Comparison of ENCODE assay signal across 21 cellular contexts in genomic region chr6:134238006-134238405, GRCh38.
DNase-seq lines count a peak whose midpoint lies in the region; ATAC-seq, FAIRE-seq and TF ChIP-seq lines count a peak whose summit lies in the region.
"Had no signal": no experiment of that assay in that cellular context is flagged by ENCODE, and none has a peak within 500 bp of the region (broad histone marks: within the 10 kb centered on the region; RNA-seq: fewer than 3 reads in every experiment).

No MANE protein-coding gene starts in this region.

- H3K4me3 ChIP-seq in HepG2 (replicated peaks in 1 of 3; ENCODE audit: insufficient read depth in 1 of 3, low read depth in 2 of 3, low read length in 3 of 3) (no peak overlapping the region), right lobe of liver (no peak overlapping the region), prostate gland (no peak overlapping the region), gastroesophageal sphincter (no peak overlapping the region)
- H3K4me3 ChIP-seq: K562 had no signal

- no peak overlapping the region for H2AFZ ChIP-seq in HepG2 (ENCODE audit: low read length)

- H3K27ac Mint-ChIP-seq in activated CD4-positive, alpha-beta T cell treated with anti-CD3 and anti-CD28 coated beads, Interleukin-2, amount 10 ng/mL, durations not matched to agents 24 days and 14 days: peak overlapping the region; percentile 32
- no peak overlapping the region for H3K27ac Mint-ChIP-seq in activated CD4-positive, alpha-beta T cell treated with anti-CD3 and anti-CD28 coated beads, Interleukin-2, amount 10 ng/mL, durations not matched to agents 7 days and 5 days
- H3K27ac Mint-ChIP-seq in activated naive CD8-positive, alpha-beta T cell treated with anti-CD3 and anti-CD28 coated beads for 36 hours: peak overlapping the region; percentile 98
- H3K27ac Mint-ChIP-seq: CD4-positive, alpha-beta T cell had no signal

- H3K4me1 ChIP-seq in HepG2 (ENCODE audit: insufficient read depth, low read length): peaks cover 28% of the 10 kb centered on the region
- no peaks in the 10 kb centered on the region for H3K4me1 ChIP-seq in right lobe of liver
- H3K4me1 ChIP-seq in prostate gland (replicated peaks): no peaks in the 10 kb centered on the region
- H3K4me1 ChIP-seq in gastroesophageal sphincter: no peaks in the 10 kb centered on the region

- H3K4me3 Mint-ChIP-seq in activated CD4-positive, alpha-beta T cell treated with anti-CD3 and anti-CD28 coated beads, Interleukin-2, amount 10 ng/mL, durations not matched to agents 24 days and 14 days: no peak overlapping the region
- no peak overlapping the region for H3K4me3 Mint-ChIP-seq in activated CD4-positive, alpha-beta T cell treated with anti-CD3 and anti-CD28 coated beads, Interleukin-2, amount 10 ng/mL, durations not matched to agents 7 days and 5 days
- no peak overlapping the region for H3K4me3 Mint-ChIP-seq in activated naive CD8-positive, alpha-beta T cell treated with anti-CD3 and anti-CD28 coated beads for 36 hours
- H3K4me3 Mint-ChIP-seq: CD4-positive, alpha-beta T cell had no signal

- no peak overlapping the region for H3K27ac ChIP-seq in HepG2 (ENCODE audit: extremely low read length, insufficient read depth, low read length)
- H3K27ac ChIP-seq in right lobe of liver: no peak overlapping the region
- H3K27ac ChIP-seq in prostate gland: no peak overlapping the region
- H3K27ac ChIP-seq in gastroesophageal sphincter: no peak overlapping the region

- no peak for TF ChIP-seq RAD21 in HepG2 (CRISPR knock-in tag; IDR thresholded peaks at IDR 0.05)

- no peak for TF ChIP-seq POLR2A in HepG2 (IDR thresholded peaks at IDR 0.05; ENCODE audit: insufficient read depth in 1 of 2, low read depth in 2 of 2, low read length in 2 of 2)
- TF ChIP-seq POLR2A in right lobe of liver (IDR thresholded peaks at IDR 0.05): no peak
- TF ChIP-seq POLR2A in prostate gland (IDR thresholded peaks at IDR 0.05): no peak
- TF ChIP-seq POLR2A in gastroesophageal sphincter (IDR thresholded peaks at IDR 0.05): no peak

- H3K36me3 ChIP-seq in HepG2 (replicated peaks in 1 of 2; ENCODE audit: control insufficient read depth in 1 of 2, insufficient read depth in 2 of 2, low read length in 2 of 2): no peaks in the 10 kb centered on the region
- H3K36me3 ChIP-seq in right lobe of liver: no peaks in the 10 kb centered on the region
- H3K36me3 ChIP-seq in prostate gland: no peaks in the 10 kb centered on the region
- no peaks in the 10 kb centered on the region for H3K36me3 ChIP-seq in gastroesophageal sphincter

- no peaks in the 10 kb centered on the region for H3K79me2 ChIP-seq in HepG2 (ENCODE audit: insufficient read depth, low read length)

- intact Hi-C loops in activated CD4-positive, alpha-beta T cell treated with anti-CD3 and anti-CD28 coated beads, Interleukin-2, amount 10 ng/mL, durations not matched to agents 24 days and 14 days (cut with micrococcal nuclease): loop anchor here (5.0 kb wide), 1 partner anchor 114 kb away; no protein-coding TSS in a partner anchor
- intact Hi-C loops in HepG2 (cut with micrococcal nuclease; ENCODE audit: unreplicated experiment) (no loop called here), right lobe of liver (cut with DNase I) (no loop called here), prostate gland (cut with DNase I) (no loop called here)

- TF ChIP-seq CTCF in HepG2 (CRISPR knock-in tag; IDR thresholded peaks at IDR 0.05) (no peak), right lobe of liver (IDR thresholded peaks at IDR 0.05) (no peak), prostate gland (IDR thresholded peaks at IDR 0.05) (no peak), gastroesophageal sphincter (IDR thresholded peaks at IDR 0.05) (no peak)

- no peak for DNase-seq in activated CD4-positive, alpha-beta T cell treated with anti-CD3 and anti-CD28 coated beads, Interleukin-2, amount 10 ng/mL, durations not matched to agents 24 days and 14 days
- no peak for DNase-seq in activated CD4-positive, alpha-beta T cell treated with anti-CD3 and anti-CD28 coated beads, Interleukin-2, amount 10 ng/mL, durations not matched to agents 7 days and 5 days
- DNase-seq in HepG2 (ENCODE audit: low spot score): no peak
- DNase-seq in right lobe of liver: no peak
- no peak for DNase-seq in activated naive CD8-positive, alpha-beta T cell treated with anti-CD3 and anti-CD28 coated beads for 36 hours
- DNase-seq in prostate gland (ENCODE audit: low spot score): no peak
- no peak for DNase-seq in HCEC 1CT
- DNase-seq: Calu3; CD4-positive, alpha-beta T cell; DMS79 treated with DMSO at 0.1 percent for 48 hours; NCI-H1092 treated with DMSO at 0.1 percent for 48 hours; NCI-H1694; NCI-H2081 treated with DMSO at 0.1 percent for 48 hours; NCI-H446 treated with DMSO at 0.1 percent for 48 hours; NCI-H82; RPMI8226; SIG-M5 had no signal

- CTCF ChIA-PET in activated CD4-positive, alpha-beta T cell treated with anti-CD3 and anti-CD28 coated beads, Interleukin-2, amount 10 ng/mL, durations not matched to agents 7 days and 5 days (lab: Charles Lee): no interaction called here
- CTCF ChIA-PET in HepG2 (lab: Yijun Ruan, JAX; ENCODE audit: low intra/inter-chr PET ratio, low total read pairs): no interaction called here

- H3K36me3 Mint-ChIP-seq in activated CD4-positive, alpha-beta T cell treated with anti-CD3 and anti-CD28 coated beads, Interleukin-2, amount 10 ng/mL, durations not matched to agents 24 days and 14 days (ENCODE audit: low read depth): peaks cover 5% of the 10 kb centered on the region
- peaks cover 14% of the 10 kb centered on the region for H3K36me3 Mint-ChIP-seq in activated CD4-positive, alpha-beta T cell treated with anti-CD3 and anti-CD28 coated beads, Interleukin-2, amount 10 ng/mL, durations not matched to agents 7 days and 5 days (ENCODE audit: low read depth)
- H3K36me3 Mint-ChIP-seq in activated naive CD8-positive, alpha-beta T cell treated with anti-CD3 and anti-CD28 coated beads for 36 hours: peaks cover 20% of the 10 kb centered on the region

- no peak for FAIRE-seq in HepG2 (lab: Jason Lieb, UNC)
- FAIRE-seq: A204.1, H1, K562 had no signal

- in situ Hi-C loops in HepG2 (cut with HindIII; ENCODE audit: extremely low pct_ligation_motif_present, low pct_unique_long_range_greater_than_20kb): no loop called here

- ATAC-seq in HepG2 (no peak), right lobe of liver (no peak), gastroesophageal sphincter (no peak)
- ATAC-seq: K562 had no signal

- peaks cover 16% of the 10 kb centered on the region for H3K9me3 Mint-ChIP-seq in activated CD4-positive, alpha-beta T cell treated with anti-CD3 and anti-CD28 coated beads, Interleukin-2, amount 10 ng/mL, durations not matched to agents 24 days and 14 days
- H3K9me3 Mint-ChIP-seq in activated CD4-positive, alpha-beta T cell treated with anti-CD3 and anti-CD28 coated beads, Interleukin-2, amount 10 ng/mL, durations not matched to agents 7 days and 5 days: peaks cover 8% of the 10 kb centered on the region
- peaks cover 10% of the 10 kb centered on the region for H3K9me3 Mint-ChIP-seq in activated naive CD8-positive, alpha-beta T cell treated with anti-CD3 and anti-CD28 coated beads for 36 hours
- H3K9me3 Mint-ChIP-seq: CD4-positive, alpha-beta T cell had no signal

- peaks cover 44% of the 10 kb centered on the region for H3K4me1 Mint-ChIP-seq in activated CD4-positive, alpha-beta T cell treated with anti-CD3 and anti-CD28 coated beads, Interleukin-2, amount 10 ng/mL, durations not matched to agents 24 days and 14 days
- H3K4me1 Mint-ChIP-seq in activated CD4-positive, alpha-beta T cell treated with anti-CD3 and anti-CD28 coated beads, Interleukin-2, amount 10 ng/mL, durations not matched to agents 7 days and 5 days: peaks cover 52% of the 10 kb centered on the region
- peaks cover 57% of the 10 kb centered on the region for H3K4me1 Mint-ChIP-seq in activated naive CD8-positive, alpha-beta T cell treated with anti-CD3 and anti-CD28 coated beads for 36 hours

- H3K27me3 ChIP-seq in HepG2 (ENCODE audit: control insufficient read depth in 1 of 2, insufficient read depth in 2 of 2, low read length in 2 of 2) (0 out of 5 replicates have a peak, but pooled peaks cover 0 to 2% of the 10 kb centered on the region in 2 experiments), right lobe of liver (no peaks in the 10 kb centered on the region), prostate gland (replicated peaks; ENCODE audit: insufficient read depth) (no peaks in the 10 kb centered on the region), gastroesophageal sphincter (no peaks in the 10 kb centered on the region)

- 24% methylated on average over 2 of the region's 2 CpGs for WGBS in HepG2 (ENCODE audit: low lambda C conversion rate)
- 53% methylated on average over 2 of the region's 2 CpGs for WGBS in right lobe of liver (ENCODE audit: insufficient coverage, low coverage, low lambda C conversion rate, missing lambda C conversion rate)
- WGBS in prostate gland: 23% methylated on average over 2 of the region's 2 CpGs
- WGBS in gastroesophageal sphincter (ENCODE audit: low coverage in 1 of 2), 2 donors: 64 to 69% methylated on average over 2 of the region's 2 CpGs

- no peaks in the 10 kb centered on the region for H4K20me1 ChIP-seq in HepG2 (ENCODE audit: insufficient read depth, low read length)

- no peaks in the 10 kb centered on the region for H3K9me3 ChIP-seq in HepG2 (ENCODE audit: low read length)
- H3K9me3 ChIP-seq in right lobe of liver: no peaks in the 10 kb centered on the region
- H3K9me3 ChIP-seq in prostate gland: no peaks in the 10 kb centered on the region
- no peaks in the 10 kb centered on the region for H3K9me3 ChIP-seq in gastroesophageal sphincter

- no peak for TF ChIP-seq EP300 in HepG2 (IDR thresholded peaks at IDR 0.05; ENCODE audit: low read depth in 2 of 2, low read length in 2 of 2)
- no peak for TF ChIP-seq EP300 in HepG2 (CRISPR knock-in tag; IDR thresholded peaks at IDR 0.05; ENCODE audit: borderline replicate concordance)
- no peak for TF ChIP-seq EP300 in gastroesophageal sphincter (IDR thresholded peaks at IDR 0.05)

- H3K9ac ChIP-seq in HepG2 (ENCODE audit: insufficient read depth, low read depth, low read length): no peak overlapping the region

- no TSS peak for BruUV-seq in HepG2 (replicated peaks; lab: Mats Ljungman, UMichigan)

- POLR2A ChIA-PET in activated CD4-positive, alpha-beta T cell treated with anti-CD3 and anti-CD28 coated beads, Interleukin-2, amount 10 ng/mL, durations not matched to agents 7 days and 5 days (lab: Charles Lee): no interaction called here
- POLR2A ChIA-PET in HepG2 (lab: Yijun Ruan, JAX): no interaction called here

- H3K27me3 Mint-ChIP-seq in activated CD4-positive, alpha-beta T cell treated with anti-CD3 and anti-CD28 coated beads, Interleukin-2, amount 10 ng/mL, durations not matched to agents 24 days and 14 days: no peaks in the 10 kb centered on the region
- H3K27me3 Mint-ChIP-seq in activated CD4-positive, alpha-beta T cell treated with anti-CD3 and anti-CD28 coated beads, Interleukin-2, amount 10 ng/mL, durations not matched to agents 7 days and 5 days: no peaks in the 10 kb centered on the region
- H3K27me3 Mint-ChIP-seq in activated naive CD8-positive, alpha-beta T cell treated with anti-CD3 and anti-CD28 coated beads for 36 hours: no peaks in the 10 kb centered on the region
- H3K27me3 Mint-ChIP-seq: CD4-positive, alpha-beta T cell had no signal

- H3K4me2 ChIP-seq in HepG2 (ENCODE audit: low read depth, low read length): no peak overlapping the region

TF ChIP-seq in HepG2, 621 proteins besides CTCF, POLR2A, EP300 and RAD21 (continues in another document):
- peak; percentile 41; the same call in 1 of the 2 replicates for TF ChIP-seq CEBPG (CRISPR knock-in tag; IDR thresholded peaks at IDR 0.05)
